ENCODE assay signal across 16 cellular contexts in the genomic region with DNA sequence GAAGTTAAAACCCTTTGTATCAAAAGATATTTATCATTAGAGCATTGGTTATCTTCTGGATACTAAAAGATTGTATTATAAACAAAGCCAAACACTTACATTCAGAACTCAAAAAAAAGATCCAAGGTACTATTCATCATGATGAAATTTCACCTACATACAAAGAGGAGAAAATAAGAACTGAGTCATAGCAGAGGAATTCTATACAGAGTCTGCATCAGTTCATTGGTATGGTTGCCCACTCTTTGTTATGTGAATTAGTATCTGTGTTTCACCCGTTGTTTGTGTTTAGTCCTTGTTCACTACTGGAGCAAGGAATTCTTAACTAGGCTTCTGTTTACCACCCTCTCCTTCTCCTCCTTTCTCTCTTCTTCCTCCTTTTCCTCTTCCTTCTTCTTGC.
DNase-seq lines count a peak whose midpoint lies in the region; FAIRE-seq and TF ChIP-seq lines count a peak whose summit lies in the region.
"Had no signal": no experiment of that assay in that cellular context is flagged by ENCODE, and none has a peak within 500 bp of the region (broad histone marks: within the 10 kb centered on the region; RNA-seq: fewer than 3 reads in every experiment).

No MANE protein-coding gene starts in this region.

- H3K9me3 ChIP-seq in NT2/D1 (ENCODE audit: insufficient read depth, low read length), result peaks cover 9% of the 10 kb centered on the region
- H3K9me3 ChIP-seq: psoas muscle, vagina had no signal

- H3K4me1 ChIP-seq in NT2/D1 (ENCODE audit: insufficient read depth, insufficient read length), result no peaks in the 10 kb centered on the region
- H3K4me1 ChIP-seq: psoas muscle, vagina had no signal

- H3K4me3 ChIP-seq in NT2/D1 (ENCODE audit: insufficient read length, low read depth), result no peak overlapping the region
- H3K4me3 ChIP-seq in bronchial epithelial cell (ENCODE audit: low read depth, low read length), result no peak overlapping the region
- H3K4me3 ChIP-seq: K562, psoas muscle, vagina had no signal

- no peak for FAIRE-seq in bronchial epithelial cell (lab: Jason Lieb, UNC)
- FAIRE-seq: K562 had no signal

- TF ChIP-seq POLR2A in erythroblast (IDR thresholded peaks at IDR 0.05; ENCODE audit: low read length), result no peak

- peak; percentile 45 for DNase-seq in Daoy (ENCODE audit: low read depth)
- peak; percentile 63 for DNase-seq in NT2/D1 (ENCODE audit: low read depth, low spot score)
- DNase-seq in bronchial epithelial cell (ENCODE audit: low read depth), result peak; percentile 91
- DNase-seq in kidney glomerular epithelial cell (lab: John Stamatoyannopoulos, UW), result peak; percentile 25
- no peak for DNase-seq in stimulated activated CD4-positive, alpha-beta T cell treated with anti-CD3 and anti-CD28 coated beads, Interleukin-2, amount 100 ng/mL, for 48 hours
- DNase-seq in erythroblast (lab: John Stamatoyannopoulos, UW), result no peak
- no peak for DNase-seq in cardiac septum (ENCODE audit: low spot score)
- no peak for DNase-seq in NCI-H1048 (lab: John Stamatoyannopoulos, UW)
- DNase-seq: activated CD4-positive, alpha-beta T cell treated with anti-CD3 and anti-CD28 coated beads, Interleukin-2, amount 50 U/mL, for 1 hour; DMS79 treated with DMSO at 0.1 percent for 48 hours; NK-92 treated with Interleukin-12 subunit alpha and Interleukin-12 subunit beta, amount 100 ng/mL, for 24 hours; psoas muscle; stimulated activated naive CD8-positive, alpha-beta T cell treated with anti-CD3 and anti-CD28 coated beads, Interleukin-15, Interleukin-2, amounts not matched to agents 100 U/mL and 50 U/mL, for 24 hours; T-helper 1 cell had no signal

- H3K27me3 ChIP-seq in NT2/D1 (ENCODE audit: insufficient read depth, insufficient read length) (no peaks in the 10 kb centered on the region), bronchial epithelial cell (ENCODE audit: control insufficient read depth, insufficient read depth, low read length) (no peaks in the 10 kb centered on the region)
- H3K27me3 ChIP-seq: vagina had no signal

- intact Hi-C loops in cardiac septum (cut with DNase I), result no loop called here

- H3K36me3 ChIP-seq in NT2/D1 (ENCODE audit: insufficient read depth, insufficient read length, low read length) (no peaks in the 10 kb centered on the region), bronchial epithelial cell (ENCODE audit: control insufficient read depth, insufficient read depth, low read length) (no peaks in the 10 kb centered on the region)
- H3K36me3 ChIP-seq: vagina had no signal

- no peak overlapping the region for H3K9ac ChIP-seq in NT2/D1 (ENCODE audit: insufficient read length, low read depth)

- no peak for TF ChIP-seq CTCF in bronchial epithelial cell (IDR thresholded peaks at IDR 0.05; ENCODE audit: insufficient read depth, low read length, severe bottlenecking)

Comparison
In these comparisons a context has a peak if more than half of its experiments do, and no peak if none do; other contexts are left out.
1. DNase-seq: peak in Daoy (single experiment), NT2/D1 (single experiment), bronchial epithelial cell (single experiment) and kidney glomerular epithelial cell (single experiment); none in stimulated activated CD4-positive, alpha-beta T cell treated with anti-CD3 and anti-CD28 coated beads, Interleukin-2, amount 100 ng/mL, for 48 hours (0 of 2), erythroblast (0 of 2), cardiac septum (single experiment) and NCI-H1048 (single experiment).